8 cellular contexts compared by ENCODE assay signal in the genomic region with DNA sequence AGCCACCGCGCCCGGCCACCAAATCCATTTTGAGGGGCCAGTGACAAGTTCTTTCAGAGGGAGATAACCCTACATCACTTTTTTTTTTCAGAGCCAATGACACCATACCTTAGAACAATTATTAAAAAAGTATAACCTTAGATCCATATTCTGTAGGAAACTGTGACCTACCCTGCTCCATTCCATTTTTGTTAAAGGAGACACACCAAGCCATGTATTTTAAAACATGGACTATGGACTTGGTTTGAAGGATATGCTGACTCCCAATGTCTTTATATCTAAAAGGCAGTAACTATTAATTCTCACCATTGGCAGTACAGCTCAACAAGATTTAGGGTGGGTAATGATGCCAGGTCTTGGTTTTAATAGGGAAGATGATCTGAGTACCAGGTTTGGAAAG. TPM values are rescaled to one million over a fixed set of nuclear protein-coding genes. Genes with fewer than 3 reads are reported as not detected.
DNase-seq lines count a peak whose midpoint lies in the region; ATAC-seq and TF ChIP-seq lines count a peak whose summit lies in the region.

No MANE protein-coding gene starts in this region.

- H3K9me2 ChIP-seq in Karpas-422 (replicated peaks; ENCODE audit: insufficient read depth, low read length), result no peaks in the 10 kb centered on the region

- H3K4me3 ChIP-seq in AG10803 (ENCODE audit: low read length), result peak overlapping the region; percentile 67
- peak overlapping the region; percentile 76 for H3K4me3 ChIP-seq in Karpas-422 (ENCODE audit: low read length)
- H3K4me3 ChIP-seq in dorsolateral prefrontal cortex, result peak overlapping the region; percentile 65 to 98 (median 89)
- peak overlapping the region in 1 of 2 donors; percentile 63 for H3K4me3 ChIP-seq in aorta (ENCODE audit: low read length in 2 of 2)

- H3K9ac ChIP-seq in Karpas-422 (ENCODE audit: low read length), result peak overlapping the region; percentile 77

- no peaks in the 10 kb centered on the region for H3K36me3 Mint-ChIP-seq in natural killer cell

- H2AFZ ChIP-seq in Karpas-422 (ENCODE audit: low read length), result no peak overlapping the region

- H3K9me3 ChIP-seq in Karpas-422 (ENCODE audit: low read length) (no peaks in the 10 kb centered on the region), aorta (ENCODE audit: control insufficient read depth, low read length) (no peaks in the 10 kb centered on the region)

- H3K9me3 Mint-ChIP-seq in natural killer cell, result no peaks in the 10 kb centered on the region

- H3K4me1 Mint-ChIP-seq in natural killer cell, result peaks cover 53 to 67% of the 10 kb centered on the region in 2 donors

- H3K79me2 ChIP-seq in Karpas-422 (ENCODE audit: low read length), result peaks cover 36% of the 10 kb centered on the region

- no peaks in the 10 kb centered on the region for H3K27me3 ChIP-seq in Karpas-422 (ENCODE audit: low read length)
- H3K27me3 ChIP-seq in dorsolateral prefrontal cortex, result no peaks in the 10 kb centered on the region
- H3K27me3 ChIP-seq in aorta (ENCODE audit: control insufficient read depth in 1 of 2, insufficient read depth in 2 of 2, low read length in 1 of 2), result no peaks in the 10 kb centered on the region

- peak overlapping the region; percentile 93 to 98 for H3K27ac Mint-ChIP-seq in natural killer cell

- peak overlapping the region; percentile 85 for H3K4me3 Mint-ChIP-seq in natural killer cell

- no peaks in the 10 kb centered on the region for H3K27me3 Mint-ChIP-seq in natural killer cell (ENCODE audit: low read depth in 2 of 2)

- no peak for TF ChIP-seq CTCF in AG10803 (conservative IDR thresholded peaks at IDR 0.05; ENCODE audit: low read length)
- no peak for TF ChIP-seq CTCF in dorsolateral prefrontal cortex (IDR thresholded peaks at IDR 0.05 in 54 of 56, conservative IDR thresholded peaks at IDR 0.05 in 2 of 56; ENCODE audit: low read depth in 1 of 56, partially characterized antibody in 56 of 56)
- TF ChIP-seq CTCF in natural killer cell (IDR thresholded peaks at IDR 0.05), result no peak
- TF ChIP-seq CTCF in GM10266 (IDR thresholded peaks at IDR 0.05; ENCODE audit: control insufficient read depth, insufficient read depth, low read depth, missing control alignments), result no peak

- H3K4me1 ChIP-seq in Karpas-422 (ENCODE audit: low read length), result peaks cover 37% of the 10 kb centered on the region
- H3K4me1 ChIP-seq in aorta (ENCODE audit: control insufficient read depth in 1 of 2, insufficient read depth in 2 of 2, low read length in 2 of 2), result peaks cover 0 to 2% of the 10 kb centered on the region in 2 donors

- intact Hi-C loops in dorsolateral prefrontal cortex (cut with DNase I), result loop anchor here in 1 of 2 donors (2.0 to 10.0 kb wide), 2 partner anchors 56 to 184 kb away; partner anchors contain the start of gene LIPE
- intact Hi-C loops in natural killer cell (cut with micrococcal nuclease), result no loop called here
- intact Hi-C loops in aorta (cut with DNase I), result no loop called here

- DNase-seq in AG10803 (ENCODE audit: low read depth), result no peak
- DNase-seq in Karpas-422, result no peak
- no peak for DNase-seq in dorsolateral prefrontal cortex
- DNase-seq in natural killer cell, result no peak
- DNase-seq in retina, result no peak
- DNase-seq in GM10266 (ENCODE audit: extremely low spot score), result no peak
- DNase-seq in aorta, result no peak
- DNase-seq in kidney glomerular epithelial cell (lab: John Stamatoyannopoulos, UW), result no peak

- ATAC-seq in natural killer cell (no peak), aorta (ENCODE audit: low FRiP score) (no peak)

- 93 to 99% methylated on average over 3 of the region's 3 CpGs for WGBS in aorta, 2 donors

- peaks cover 10% of the 10 kb centered on the region; the same call in 1 of the 2 replicates for H4K20me1 ChIP-seq in Karpas-422 (ENCODE audit: insufficient read depth, low read depth, low read length)

- peak overlapping the region; percentile 86 for H3K4me2 ChIP-seq in Karpas-422 (ENCODE audit: low read depth, low read length, poor library complexity, severe bottlenecking)

- H3K36me3 ChIP-seq in Karpas-422 (ENCODE audit: insufficient read depth, low read length) (peaks cover 14% of the 10 kb centered on the region; the same call in 1 of the 2 replicates), aorta (ENCODE audit: control insufficient read depth in 1 of 2, insufficient read depth in 2 of 2, low read length in 1 of 2) (no peaks in the 10 kb centered on the region)

- peak overlapping the region; percentile 35; the same call in 1 of the 2 replicates for H3K27ac ChIP-seq in Karpas-422 (ENCODE audit: low read length)
- peak overlapping the region in 18 of 59 donors; percentile 42 to 99 (median 92) for H3K27ac ChIP-seq in dorsolateral prefrontal cortex
- no peak overlapping the region for H3K27ac ChIP-seq in aorta (ENCODE audit: low read depth in 1 of 2, low read length in 2 of 2)

RNA-seq across cellular contexts. Expression of gene GSK3A, which starts 1.1 kb away (rescaled TPM):
- total RNA-seq in Karpas-422 (2014; rRNA removed; shearing (Covaris generic); ENCODE audit: low replicate concordance), result 17.7 and 29.3 TPM in 2 replicates
- total RNA-seq in dorsolateral prefrontal cortex, result 100 to 1,000 TPM in 36 of 120 experiments, 10 to 100 TPM in 84; 60.1 to 130 (median 91.3) TPM
- total RNA-seq in natural killer cell, result 10 to 100 TPM; 42.5 to 52.1 (median 44.1) TPM
- 10 to 100 TPM; 28.8 to 34.4 TPM for total RNA-seq in aorta
- 10 to 100 TPM; 36.1 to 40.7 TPM for polyA plus RNA-seq in aorta

RNA-seq across cellular contexts. Expression of gene ERF, which starts 13.6 kb away (rescaled TPM):
- total RNA-seq in Karpas-422 (2014; rRNA removed; shearing (Covaris generic); ENCODE audit: low replicate concordance), result 36.4 and 53.6 TPM in 2 replicates
- total RNA-seq in dorsolateral prefrontal cortex, result 100 to 1,000 TPM in 3 of 120 experiments, 10 to 100 TPM in 117; 22.2 to 145 (median 47.8) TPM
- 100 to 1,000 TPM in 1 of 3 donors, 10 to 100 TPM in 2; 58.3 to 115 (median 75.6) TPM for total RNA-seq in natural killer cell
- 10 to 100 TPM; 74.9 to 99.5 TPM for total RNA-seq in aorta
- 10 to 100 TPM; 19.7 to 44.2 TPM for polyA plus RNA-seq in aorta

RNA-seq across cellular contexts. Expression of gene ZNF526, which starts 21.2 kb away (rescaled TPM):
- total RNA-seq in Karpas-422 (2014; rRNA removed; shearing (Covaris generic); ENCODE audit: low replicate concordance), result 3.4 and 9.1 TPM in 2 replicates
- total RNA-seq in dorsolateral prefrontal cortex (10 to 100 TPM in 3 of 120 experiments, 1 to 10 TPM in 117; 5.3 to 12.0 (median 7.5) TPM), natural killer cell (10 to 100 TPM in 2 of 3 donors, 1 to 10 TPM in 1; 8.8 to 10.6 (median 10.2) TPM), aorta (10 to 100 TPM in 1 of 2 donors, 1 to 10 TPM in 1; 8.2 to 12.3 TPM)
- polyA plus RNA-seq in aorta, result 1 to 10 TPM; 2.6 to 2.8 TPM

RNA-seq across cellular contexts. Expression of gene DEDD2, which starts 23.8 kb away (rescaled TPM):
- 16.3 and 42.7 TPM in 2 replicates for total RNA-seq in Karpas-422 (2014; rRNA removed; shearing (Covaris generic); ENCODE audit: low replicate concordance)
- total RNA-seq in dorsolateral prefrontal cortex (10 to 100 TPM; 24.6 to 71.4 (median 34.2) TPM), natural killer cell (100 to 1,000 TPM in 1 of 3 donors, 10 to 100 TPM in 2; 83.2 to 110 (median 83.7) TPM), aorta (10 to 100 TPM; 16.4 to 19.6 TPM)
- polyA plus RNA-seq in aorta, result 10 to 100 TPM; 19.8 to 33.8 TPM

RNA-seq across cellular contexts. Expression of gene CIC, which starts 27.8 kb away (rescaled TPM):
- total RNA-seq in Karpas-422 (2014; rRNA removed; shearing (Covaris generic); ENCODE audit: low replicate concordance), result 25.0 and 30.6 TPM in 2 replicates
- total RNA-seq in dorsolateral prefrontal cortex (100 to 1,000 TPM in 70 of 120 experiments, 10 to 100 TPM in 50; 76.5 to 169 (median 103) TPM), natural killer cell (100 to 1,000 TPM in 2 of 3 donors, 10 to 100 TPM in 1; 95.4 to 121 (median 108) TPM), aorta (100 to 1,000 TPM; 103 to 104 TPM)
- 10 to 100 TPM; 14.3 to 44.6 TPM for polyA plus RNA-seq in aorta
